Comparison of ENCODE assay signal across 31 cellular contexts in genomic region chr16:22692916-22693646, GRCh38.
DNase-seq lines count a peak whose midpoint lies in the region; ATAC-seq and TF ChIP-seq lines count a peak whose summit lies in the region.
"Had no signal": no experiment of that assay in that cellular context is flagged by ENCODE, and none has a peak within 500 bp of the region (broad histone marks: within the 10 kb centered on the region; RNA-seq: fewer than 3 reads in every experiment).

No MANE protein-coding gene starts in this region.

- no peaks in the 10 kb centered on the region for H3K9me3 Mint-ChIP-seq in natural killer cell treated with Interleukin-12 subunit alpha and Interleukin-12 subunit beta and Interleukin-15 and Interleukin-18, amount 100 ng/mL, for 72 hours
- no peaks in the 10 kb centered on the region for H3K9me3 Mint-ChIP-seq in natural killer cell
- no peaks in the 10 kb centered on the region for H3K9me3 Mint-ChIP-seq in CD8-positive, alpha-beta T cell
- H3K9me3 Mint-ChIP-seq: activated T-cell treated with anti-CD3 and anti-CD28 coated beads, Interleukin-2, amount 50 U/mL, for 24 hours; CD4-positive, alpha-beta T cell; H9; neural crest cell; T-helper 1 cell treated with Interleukin-12 subunit alpha and Interleukin-12 subunit beta and Interleukin-4 antibody, amounts not matched to agents 30 μg/mL and 1 μg/mL, for 36 hours had no signal

- peak; percentile 15 to 21 for ATAC-seq in natural killer cell treated with Interleukin-12 subunit alpha and Interleukin-12 subunit beta and Interleukin-15 and Interleukin-18, amount 100 ng/mL, for 72 hours
- no peak for ATAC-seq in natural killer cell
- no peak for ATAC-seq in CD8-positive, alpha-beta T cell
- ATAC-seq in HG02870 (IDR thresholded peaks at IDR 0.05; ENCODE audit: unreplicated experiment): no peak
- ATAC-seq: GM12878, Panc1, SK-N-SH treated with all-trans-retinoic acid at 6 μM for 48 hours had no signal

- intact Hi-C loops in natural killer cell (cut with micrococcal nuclease) (no loop called here), sigmoid colon (cut with DNase I) (no loop called here)
- intact Hi-C loops in CD8-positive, alpha-beta T cell (cut with DNase I, micrococcal nuclease): no loop called here

- H3K36me3 Mint-ChIP-seq in natural killer cell treated with Interleukin-12 subunit alpha and Interleukin-12 subunit beta and Interleukin-15 and Interleukin-18, amount 100 ng/mL, for 72 hours: no peaks in the 10 kb centered on the region
- no peaks in the 10 kb centered on the region for H3K36me3 Mint-ChIP-seq in natural killer cell
- no peaks in the 10 kb centered on the region for H3K36me3 Mint-ChIP-seq in CD8-positive, alpha-beta T cell

- H3K4me1 ChIP-seq in sigmoid colon: peaks cover 0 to 52% (median 30%) of the 10 kb centered on the region in 4 donors
- H3K4me1 ChIP-seq in CD8-positive, alpha-beta T cell (ENCODE audit: insufficient read depth, low read length): no peaks in the 10 kb centered on the region
- H3K4me1 ChIP-seq: spleen had no signal

- POLR2A ChIA-PET in CD8-positive, alpha-beta T cell (lab: Charles Lee): no interaction called here

- no peaks in the 10 kb centered on the region for H3K27me3 ChIP-seq in sigmoid colon
- no peaks in the 10 kb centered on the region for H3K27me3 ChIP-seq in CD8-positive, alpha-beta T cell (ENCODE audit: insufficient read depth, low read length)
- H3K27me3 ChIP-seq: ovary had no signal

- DNase-seq in natural killer cell treated with Interleukin-12 subunit alpha and Interleukin-12 subunit beta and Interleukin-15 and Interleukin-18, amount 100 ng/mL, for 72 hours (ENCODE audit: low spot score): no peak
- DNase-seq in natural killer cell: no peak
- peak; percentile 71 for DNase-seq in fibroblast of gingiva (ENCODE audit: low read depth)
- DNase-seq in sigmoid colon: no peak
- DNase-seq in NAMALWA (ENCODE audit: low spot score): no peak
- DNase-seq in CD8-positive, alpha-beta T cell: no peak
- DNase-seq in activated effector memory CD4-positive, alpha-beta T cell treated with Interleukin-2 at 50 U/mL for 16 hours: no peak
- DNase-seq: activated CD4-positive, alpha-beta T cell treated with anti-CD3 and anti-CD28 coated beads, Interleukin-2, amount 50 U/mL, for 1 hour; activated CD4-positive, CD25-positive, alpha-beta regulatory T cell; activated gamma-delta T cell treated with Interleukin-2 at 50 U/mL for 16 hours; activated T-cell treated with anti-CD3 and anti-CD28 coated beads, Interleukin-2, amount 50 U/mL, for 24 hours; caudate nucleus; CD4-positive, alpha-beta T cell; effector memory CD4-positive, alpha-beta T cell; H9; NCI-H2107; NCI-H345; ovary; retina; Right ventricle myocardium superior; spleen; stimulated activated CD4-positive, alpha-beta T cell treated with anti-CD3 and anti-CD28 coated beads, Interleukin-2, amount 100 ng/mL, for 48 hours had no signal

- 81 to 84% methylated on average over 6 of the region's 6 CpGs for WGBS in sigmoid colon, 2 donors

- TF ChIP-seq EP300 in sigmoid colon (IDR thresholded peaks at IDR 0.05): no peak

- H3K27me3 Mint-ChIP-seq in natural killer cell treated with Interleukin-12 subunit alpha and Interleukin-12 subunit beta and Interleukin-15 and Interleukin-18, amount 100 ng/mL, for 72 hours: peaks cover 0 to 6% of the 10 kb centered on the region in 2 donors
- H3K27me3 Mint-ChIP-seq in natural killer cell (ENCODE audit: low read depth in 2 of 2): peaks cover 0 to 1% of the 10 kb centered on the region in 2 donors
- peaks cover 6% of the 10 kb centered on the region for H3K27me3 Mint-ChIP-seq in CD8-positive, alpha-beta T cell (ENCODE audit: low read depth)

- no peak for TF ChIP-seq POLR2A in sigmoid colon (IDR thresholded peaks at IDR 0.05)

- peak overlapping the region; percentile 4 to 85 (median 76) for H3K27ac ChIP-seq in sigmoid colon
- H3K27ac ChIP-seq in CD8-positive, alpha-beta T cell (ENCODE audit: low read depth, low read length): no peak overlapping the region
- H3K27ac ChIP-seq: epithelial cell of prostate, HL-60, ovary, spleen had no signal

- TF ChIP-seq CTCF in natural killer cell (IDR thresholded peaks at IDR 0.05) (no peak), sigmoid colon (IDR thresholded peaks at IDR 0.05) (no peak)
- TF ChIP-seq CTCF in CD8-positive, alpha-beta T cell (IDR thresholded peaks at IDR 0.05): no peak

- H3K4me3 ChIP-seq in sigmoid colon: no peak overlapping the region
- no peak overlapping the region for H3K4me3 ChIP-seq in CD8-positive, alpha-beta T cell (ENCODE audit: low read depth, low read length)
- H3K4me3 ChIP-seq: coronary artery, GM12878, ovary, spleen had no signal

- no peaks in the 10 kb centered on the region for H3K36me3 ChIP-seq in sigmoid colon
- no peaks in the 10 kb centered on the region for H3K36me3 ChIP-seq in CD8-positive, alpha-beta T cell (ENCODE audit: insufficient read depth, low read length)
- H3K36me3 ChIP-seq: ovary, spleen had no signal

- H3K9me3 ChIP-seq in sigmoid colon: no peaks in the 10 kb centered on the region
- no peaks in the 10 kb centered on the region for H3K9me3 ChIP-seq in CD8-positive, alpha-beta T cell (ENCODE audit: low read length)
- H3K9me3 ChIP-seq: ovary, spleen had no signal

- no peak overlapping the region for H3K27ac Mint-ChIP-seq in natural killer cell treated with Interleukin-12 subunit alpha and Interleukin-12 subunit beta and Interleukin-15 and Interleukin-18, amount 100 ng/mL, for 72 hours
- H3K27ac Mint-ChIP-seq in natural killer cell: no peak overlapping the region
- no peak overlapping the region for H3K27ac Mint-ChIP-seq in CD8-positive, alpha-beta T cell
- H3K27ac Mint-ChIP-seq: activated T-cell treated with anti-CD3 and anti-CD28 coated beads, Interleukin-2, amount 50 U/mL, for 24 hours; CD4-positive, alpha-beta T cell; H9; T-helper 1 cell treated with Interleukin-12 subunit alpha and Interleukin-12 subunit beta and Interleukin-4 antibody, amounts not matched to agents 30 μg/mL and 1 μg/mL, for 36 hours had no signal

- H3K4me3 Mint-ChIP-seq in natural killer cell treated with Interleukin-12 subunit alpha and Interleukin-12 subunit beta and Interleukin-15 and Interleukin-18, amount 100 ng/mL, for 72 hours: no peak overlapping the region
- no peak overlapping the region for H3K4me3 Mint-ChIP-seq in natural killer cell
- no peak overlapping the region for H3K4me3 Mint-ChIP-seq in CD8-positive, alpha-beta T cell
- H3K4me3 Mint-ChIP-seq: activated T-cell treated with anti-CD3 and anti-CD28 coated beads, Interleukin-2, amount 50 U/mL, for 24 hours; CD4-positive, alpha-beta T cell; H9; neural crest cell; T-helper 1 cell treated with Interleukin-12 subunit alpha and Interleukin-12 subunit beta and Interleukin-4 antibody, amounts not matched to agents 30 μg/mL and 1 μg/mL, for 36 hours had no signal

- CTCF ChIA-PET in CD8-positive, alpha-beta T cell (lab: Charles Lee): interaction anchor here (1.2 to 1.6 kb wide), 2 partner anchors 10 to 14 kb away, joined by 3 to 4 read pairs; no protein-coding TSS in a partner anchor

- H3K4me1 Mint-ChIP-seq in natural killer cell treated with Interleukin-12 subunit alpha and Interleukin-12 subunit beta and Interleukin-15 and Interleukin-18, amount 100 ng/mL, for 72 hours (ENCODE audit: low read depth in 2 of 2): no peaks in the 10 kb centered on the region
- no peaks in the 10 kb centered on the region for H3K4me1 Mint-ChIP-seq in natural killer cell
- no peaks in the 10 kb centered on the region for H3K4me1 Mint-ChIP-seq in CD8-positive, alpha-beta T cell (ENCODE audit: low read depth)
- H3K4me1 Mint-ChIP-seq: H9, neural crest cell had no signal

Comparison
In these comparisons a context has a peak if more than half of its experiments do, and no peak if none do; other contexts are left out.
1. ATAC-seq: peak in natural killer cell treated with Interleukin-12 subunit alpha and Interleukin-12 subunit beta and Interleukin-15 and Interleukin-18, amount 100 ng/mL, for 72 hours (2 of 2); none in natural killer cell (0 of 3), CD8-positive, alpha-beta T cell (single experiment) and HG02870 (single experiment).